8 cellular contexts compared by ENCODE assay signal in the genomic region with DNA sequence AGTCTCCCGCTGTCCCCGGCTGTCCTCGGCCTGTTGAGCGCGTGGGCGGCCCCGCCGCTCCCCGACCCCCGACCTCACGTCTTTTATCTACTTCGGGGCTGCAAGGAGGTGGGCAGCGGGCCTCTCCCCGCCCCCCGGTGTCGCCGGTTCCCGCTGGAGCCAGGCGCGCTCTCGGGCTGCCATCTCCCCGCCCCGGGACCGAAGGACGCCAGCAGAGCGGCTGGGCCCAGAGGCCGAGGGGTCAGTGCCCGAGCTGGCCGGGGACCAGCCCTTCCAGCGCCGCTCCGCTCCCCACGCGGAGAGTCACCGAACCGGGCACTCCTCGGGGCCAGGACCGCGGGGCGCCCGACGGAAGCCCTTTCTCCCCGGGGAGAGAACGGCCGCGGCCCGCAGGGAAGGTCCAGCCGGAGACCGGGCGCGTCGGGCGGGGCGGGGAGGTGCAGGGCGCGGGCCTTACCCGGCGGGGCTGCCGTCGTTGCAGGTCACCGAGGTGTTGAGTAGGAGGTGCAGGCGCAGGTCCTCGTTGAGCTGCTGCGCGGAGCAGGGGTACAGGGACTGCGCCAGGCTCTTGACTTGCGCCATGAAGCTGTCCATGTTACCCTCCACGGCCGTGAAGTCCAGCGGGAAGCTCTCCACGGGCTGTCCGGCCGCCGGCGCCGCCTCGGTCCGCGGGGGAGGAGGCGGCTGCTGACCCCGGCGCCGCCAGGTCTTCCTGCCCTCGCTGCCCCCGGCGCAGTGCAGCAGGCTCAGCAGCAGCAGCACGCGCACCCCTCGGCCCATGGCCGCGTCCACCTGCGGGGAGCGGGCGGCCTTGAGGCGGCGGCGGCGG. TPM values are rescaled to one million over a fixed set of nuclear protein-coding genes. Genes with fewer than 3 reads are reported as not detected.
DNase-seq lines count a peak whose midpoint lies in the region; ATAC-seq, FAIRE-seq and TF ChIP-seq lines count a peak whose summit lies in the region.

No MANE protein-coding gene starts in this region.

- ATAC-seq in pancreas (peak in 3 of 4 donors; percentile 2 to 21 (median 17)), GM21723 (IDR thresholded peaks at IDR 0.05; ENCODE audit: unreplicated experiment) (no peak)

- H3K4me1 ChIP-seq in BLaER1 (peaks cover 24% of the 10 kb centered on the region), HUES48 (ENCODE audit: control insufficient read depth, insufficient read depth, low read length) (no peaks in the 10 kb centered on the region), pancreas (peaks cover 5 to 11% (median 5%) of the 10 kb centered on the region in 3 donors)
- H3K4me1 ChIP-seq in effector memory CD4-positive, alpha-beta T cell (ENCODE audit: control insufficient read depth, insufficient read depth, low read length, poor library complexity, severe bottlenecking): peaks cover 17% of the 10 kb centered on the region

- no peak overlapping the region for H3K27ac ChIP-seq in BLaER1
- H3K27ac ChIP-seq in HUES48 (ENCODE audit: low read depth, low read length): no peak overlapping the region
- H3K27ac ChIP-seq in effector memory CD4-positive, alpha-beta T cell (ENCODE audit: insufficient read depth, low read length, poor library complexity, severe bottlenecking): no peak overlapping the region
- no peak overlapping the region for H3K27ac ChIP-seq in pancreas

- no peak for FAIRE-seq in pancreas (lab: Jason Lieb, UNC)

- H3K36me3 ChIP-seq in BLaER1 (no peaks in the 10 kb centered on the region), HUES48 (ENCODE audit: control insufficient read depth, insufficient read depth, low read length) (no peaks in the 10 kb centered on the region), pancreas (no peaks in the 10 kb centered on the region)
- no peaks in the 10 kb centered on the region for H3K36me3 ChIP-seq in effector memory CD4-positive, alpha-beta T cell (ENCODE audit: control insufficient read depth, insufficient read depth, low read length)

- H3K4me2 ChIP-seq in BLaER1: peak overlapping the region; percentile 97

- H3K9me3 ChIP-seq in BLaER1 (no peaks in the 10 kb centered on the region), HUES48 (ENCODE audit: control insufficient read depth, insufficient read depth, low read length) (no peaks in the 10 kb centered on the region), pancreas (no peaks in the 10 kb centered on the region)
- no peaks in the 10 kb centered on the region for H3K9me3 ChIP-seq in effector memory CD4-positive, alpha-beta T cell (ENCODE audit: control insufficient read depth, low read length)

- H3K27me3 ChIP-seq in BLaER1 (peaks cover 89% of the 10 kb centered on the region), HUES48 (ENCODE audit: control insufficient read depth, insufficient read depth, low read length) (peaks cover 81% of the 10 kb centered on the region), pancreas (peaks cover 0 to 9% (median 5%) of the 10 kb centered on the region in 4 donors)
- peaks cover 35% of the 10 kb centered on the region for H3K27me3 ChIP-seq in effector memory CD4-positive, alpha-beta T cell (replicated peaks; ENCODE audit: control insufficient read depth, insufficient read depth, low read length, poor library complexity, severe bottlenecking)

- intact Hi-C loops in pancreas (cut with DNase I): loop anchor here in 1 of 3 donors (5.0 kb wide), 1 partner anchor 57 kb away; no protein-coding TSS in a partner anchor

- peaks cover 29% of the 10 kb centered on the region for H4K20me1 ChIP-seq in BLaER1

- no peak for TF ChIP-seq CTCF in pancreas (IDR thresholded peaks at IDR 0.05)

- DNase-seq in effector memory CD4-positive, alpha-beta T cell: no peak
- DNase-seq in pancreas: peak in 2 of 6 donors; percentile 47 to 83
- DNase-seq in SW 1271 (lab: John Stamatoyannopoulos, UW): no peak
- DNase-seq in NCI-H2107 treated with DMSO at 0.1 percent for 48 hours (lab: John Stamatoyannopoulos, UW; ENCODE audit: unreplicated experiment): no peak
- no peak for DNase-seq in RKO (ENCODE audit: low spot score)

- no peak overlapping the region for H3K9ac ChIP-seq in BLaER1
- no peak overlapping the region for H3K9ac ChIP-seq in HUES48 (ENCODE audit: low read depth, low read length)

- H3K4me3 ChIP-seq in BLaER1 (peak overlapping the region; percentile 65), HUES48 (ENCODE audit: low read depth, low read length) (peak overlapping the region; percentile 32; the same call in 1 of the 2 replicates), pancreas (peak overlapping the region in 2 of 4 donors; percentile 36 to 48)
- H3K4me3 ChIP-seq in effector memory CD4-positive, alpha-beta T cell (ENCODE audit: insufficient read depth, low read depth, low read length, poor library complexity, severe bottlenecking): peak overlapping the region; percentile 45

- 4 to 5% methylated on average over 38 to 98 of the region's 98 CpGs for WGBS in pancreas, 2 donors

RNA-seq across cellular contexts. Expression of a gene that starts 0.6 kb away (rescaled TPM):
- under 1 TPM in 5 of 6 donors, not detected in 1; 0.14 to 0.44 (median 0.16) TPM for total RNA-seq in pancreas
- under 1 TPM; 0.21 to 0.27 TPM for polyA plus RNA-seq in pancreas

RNA-seq across cellular contexts. Expression of a gene that starts 13.3 kb away (rescaled TPM):
- total RNA-seq in pancreas: not detected
- not detected for polyA plus RNA-seq in pancreas

RNA-seq across cellular contexts. Expression of a gene that starts 17.1 kb away (rescaled TPM):
- total RNA-seq in pancreas: 10 to 100 TPM; 12.2 to 25.7 (median 16.2) TPM
- 10 to 100 TPM; 70.8 to 78.8 TPM for polyA plus RNA-seq in pancreas

RNA-seq across cellular contexts. Expression of a gene that starts 23.2 kb away (rescaled TPM):
- total RNA-seq in pancreas: 100 to 1,000 TPM in 1 of 6 donors, 10 to 100 TPM in 5; 30.6 to 158 (median 52.3) TPM
- polyA plus RNA-seq in pancreas: 10 to 100 TPM; 25.4 to 36.9 TPM

RNA-seq across cellular contexts. Expression of a gene that starts 32.8 kb away (rescaled TPM):
- 10 to 100 TPM in 1 of 6 donors, 1 to 10 TPM in 5; 6.4 to 11.1 (median 8.0) TPM for total RNA-seq in pancreas
- 1 to 10 TPM; 6.9 to 8.2 TPM for polyA plus RNA-seq in pancreas
